2 cellular contexts compared by ENCODE assay signal in the genomic region with DNA sequence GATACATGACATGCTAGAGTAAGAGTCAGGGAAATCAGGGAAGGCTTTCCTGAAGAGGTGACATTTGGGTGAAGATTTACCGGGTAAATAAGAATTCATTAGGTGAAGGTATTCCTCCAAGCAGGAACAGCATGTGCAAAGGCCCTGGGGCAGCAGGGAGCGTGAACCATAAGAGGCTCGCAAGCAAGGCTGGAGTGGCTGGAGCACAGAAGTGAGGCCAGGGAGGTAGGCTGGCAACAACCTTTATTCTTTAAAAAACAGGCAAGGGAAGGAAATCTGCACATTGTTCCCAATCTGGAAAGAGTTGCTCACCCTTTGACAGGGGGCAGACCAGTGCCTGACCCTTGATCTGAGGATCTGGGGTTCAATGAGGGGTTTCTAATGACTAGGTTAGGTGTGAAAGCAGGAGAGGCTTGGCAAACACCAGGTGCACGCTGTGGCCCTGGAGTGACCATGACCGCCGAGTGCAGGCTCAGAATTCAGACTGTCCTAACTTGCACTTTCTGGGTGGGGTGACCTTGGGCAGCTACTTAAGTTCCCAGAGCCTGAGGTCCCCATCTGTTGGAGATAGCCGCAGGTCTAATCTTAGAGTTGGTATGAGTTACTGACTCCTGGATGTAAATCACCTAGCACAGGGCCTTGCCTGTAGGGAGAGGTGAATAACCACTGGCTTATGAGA.
TF ChIP-seq lines count a peak whose summit lies in the region.

No MANE protein-coding gene starts in this region.

TF ChIP-seq in IMR-90, 13 proteins besides CTCF, POLR2A, EP300 and RAD21:
- no peak for TF ChIP-seq NFE2L2 (IDR thresholded peaks at IDR 0.05; ENCODE audit: low read depth, low read length)
- no peak for TF ChIP-seq SMC3 (IDR thresholded peaks at IDR 0.05; ENCODE audit: low read depth, low read length)
- TF ChIP-seq RCOR1 (IDR thresholded peaks at IDR 0.05; ENCODE audit: insufficient replicate concordance, low read length), result no peak
- no peak for TF ChIP-seq MXI1 (IDR thresholded peaks at IDR 0.05; ENCODE audit: borderline replicate concordance, low read depth, low read length)
- TF ChIP-seq FOS (IDR thresholded peaks at IDR 0.05; ENCODE audit: low read depth, low read length), result no peak
TF ChIP-seq in IMR-90: peak in this region for 0.

TF ChIP-seq in K562, 482 proteins besides CTCF, POLR2A, EP300 and RAD21:
- TF ChIP-seq CREB1 (IDR thresholded peaks at IDR 0.05) (no peak), CREB1 (CRISPR knock-in tag; IDR thresholded peaks at IDR 0.05) (no peak), BCOR (IDR thresholded peaks at IDR 0.05) (0 out of 2 replicates have a peak, but pooled peaks have one; percentile 16), ZFP36 (IDR thresholded peaks at IDR 0.05; ENCODE audit: low read depth, low read length, partially characterized antibody) (peak; percentile 59), RBM25 (IDR thresholded peaks at IDR 0.05; ENCODE audit: low read depth, low read length, severe bottlenecking) (peak; percentile 60)
